Comparison of ENCODE assay signal across 17 cellular contexts in genomic region chr3:49901351-49902339, GRCh38. TPM values are rescaled to one million over a fixed set of nuclear protein-coding genes. Genes with fewer than 3 reads are reported as not detected.
DNase-seq lines count a peak whose midpoint lies in the region; ATAC-seq, FAIRE-seq and TF ChIP-seq lines count a peak whose summit lies in the region.
"Had no signal": no experiment of that assay in that cellular context is flagged by ENCODE, and none has a peak within 500 bp of the region (broad histone marks: within the 10 kb centered on the region; RNA-seq: fewer than 3 reads in every experiment).

No MANE protein-coding gene starts in this region.

- CTCF ChIA-PET in A549 (lab: Yijun Ruan, JAX), result interaction anchor here (0.6 to 2.0 kb wide), 8 partner anchors 20 to 198 kb away, joined by 3 to 20 read pairs (median 5); partner anchors contain the start of gene INKA1

- no peak overlapping the region for H3K9ac ChIP-seq in GM23248
- H3K9ac ChIP-seq in mucosa of stomach (ENCODE audit: low read length), result peak overlapping the region; percentile 85

- H3K4me3 Mint-ChIP-seq in brain, result peak overlapping the region in 1 of 5 experiments; percentile 39

- in situ Hi-C loops in GM23248 (cut with MboI), result no loop called here

- H3K4me2 ChIP-seq in A549 (peak overlapping the region; percentile 84), GM23248 (ENCODE audit: unreplicated experiment) (no peak overlapping the region)

- H3K9me3 Mint-ChIP-seq in brain, result no peaks in the 10 kb centered on the region

- POLR2A ChIA-PET in A549 (lab: Yijun Ruan, JAX), result no interaction called here

- 0 out of 2 replicates have a peak, but pooled peaks cover 5% of the 10 kb centered on the region for H3F3A ChIP-seq in GM23248 (ENCODE audit: insufficient read depth)

- H3K79me2 ChIP-seq in GM23248 (ENCODE audit: insufficient read depth), result no peaks in the 10 kb centered on the region

- H3K9me2 ChIP-seq in GM23248 (ENCODE audit: insufficient read depth), result no peaks in the 10 kb centered on the region

- H3K27ac ChIP-seq in A549, result peak overlapping the region; percentile 87 to 93
- peak overlapping the region; percentile 10; the same call in 1 of the 2 replicates for H3K27ac ChIP-seq in GM23248
- H3K27ac ChIP-seq: SJSA1 had no signal

- H3K27me3 ChIP-seq in GM23248 (replicated peaks; ENCODE audit: insufficient read depth), result no peaks in the 10 kb centered on the region
- no peaks in the 10 kb centered on the region for H3K27me3 ChIP-seq in mucosa of stomach (ENCODE audit: control insufficient read depth, insufficient read depth, low read length)
- H3K27me3 ChIP-seq: SJSA1 had no signal

- H3K4me1 ChIP-seq in A549 (peaks cover 62% of the 10 kb centered on the region), GM23248 (ENCODE audit: insufficient read depth) (peaks cover 20% of the 10 kb centered on the region), mucosa of stomach (ENCODE audit: control insufficient read depth, insufficient read depth, low read length) (peaks cover 58% of the 10 kb centered on the region)
- H3K4me1 ChIP-seq: HAP-1, SJSA1 had no signal

- DNase-seq in A549 (ENCODE audit: low read depth in 1 of 2, low spot score in 1 of 2), result no peak
- DNase-seq in GM23248, result peak; percentile 21
- no peak for DNase-seq in central memory CD4-positive, alpha-beta T cell
- no peak for DNase-seq in SIG-M5 (lab: John Stamatoyannopoulos, UW)
- DNase-seq in NCI-H82 (lab: John Stamatoyannopoulos, UW), result no peak
- DNase-seq: activated CD4-positive, CD25-positive, alpha-beta regulatory T cell treated with anti-CD3 and anti-CD28 coated beads, Interleukin-2, amount 50 U/mL, for 72 hours; activated effector memory CD4-positive, alpha-beta T cell treated with anti-CD3 and anti-CD28 coated beads, Interleukin-2, amount 50 U/mL, for 16 hours; GDM1; hippocampal formation; NCI-H2171 had no signal

- H3K9me3 ChIP-seq in A549, result no peaks in the 10 kb centered on the region
- H3K9me3 ChIP-seq in GM23248 (ENCODE audit: low read depth), result no peaks in the 10 kb centered on the region
- H3K9me3 ChIP-seq in mucosa of stomach (ENCODE audit: control insufficient read depth, low read length), result no peaks in the 10 kb centered on the region
- H3K9me3 ChIP-seq: HAP-1, SJSA1 had no signal

- H4K20me1 ChIP-seq in GM23248 (ENCODE audit: insufficient read depth), result no peaks in the 10 kb centered on the region

- ATAC-seq in A549 (no peak), GM19324 (IDR thresholded peaks at IDR 0.05; ENCODE audit: low FRiP score, unreplicated experiment) (no peak)

- peak overlapping the region in 3 of 5 experiments; percentile 56 to 94 (median 61) for H3K27ac Mint-ChIP-seq in brain

- H3K27me3 Mint-ChIP-seq in brain, result no peaks in the 10 kb centered on the region

- H3K36me3 Mint-ChIP-seq in brain, result no peaks in the 10 kb centered on the region

- 30% methylated on average over 4 of the region's 11 CpGs for WGBS in A549 (ENCODE audit: missing lambda C conversion rate)
- 48 to 55% methylated on average over 7 to 11 of the region's 11 CpGs for WGBS in GM23248 (ENCODE audit: low coverage in 1 of 2, low lambda C conversion rate in 2 of 2, missing lambda C conversion rate in 2 of 2), 2 experiments

- H3K4me1 Mint-ChIP-seq in brain, result peaks cover 11% of the 10 kb centered on the region

- TF ChIP-seq CTCF in A549 (IDR thresholded peaks at IDR 0.05) (no peak), brain (conservative IDR thresholded peaks at IDR 0.05) (no peak)

- no peak overlapping the region for H2AFZ ChIP-seq in GM23248

- TF ChIP-seq EP300 in A549 (IDR thresholded peaks at IDR 0.05), result no peak

- H3K4me3 ChIP-seq in A549 (0 out of 3 replicates have a peak overlapping the region, but pooled peaks have one; percentile 10), GM23248 (no peak overlapping the region), mucosa of stomach (ENCODE audit: low read length) (peak overlapping the region; percentile 51)
- H3K4me3 ChIP-seq: HAP-1, SJSA1 had no signal

- no peak for TF ChIP-seq POLR2A in A549 (IDR thresholded peaks at IDR 0.05; ENCODE audit: low read length)

- no peak for FAIRE-seq in A549 (lab: Jason Lieb, UNC)

- no peaks in the 10 kb centered on the region for H3K36me3 ChIP-seq in GM23248 (ENCODE audit: low read depth)
- H3K36me3 ChIP-seq in mucosa of stomach (ENCODE audit: control insufficient read depth, insufficient read depth, low read length), result peaks cover 13% of the 10 kb centered on the region
- H3K36me3 ChIP-seq: HAP-1, SJSA1 had no signal

- TF ChIP-seq RAD21 in A549 (conservative IDR thresholded peaks at IDR 0.05 in 1 of 2, IDR thresholded peaks at IDR 0.05 in 1 of 2), result no peak

TF ChIP-seq in A549, 52 proteins besides CTCF, POLR2A, EP300 and RAD21:
- no peak for TF ChIP-seq JUNB (IDR thresholded peaks at IDR 0.05)
- TF ChIP-seq EHF (CRISPR knock-in tag; IDR thresholded peaks at IDR 0.05), result no peak
- TF ChIP-seq ESRRA (IDR thresholded peaks at IDR 0.05; ENCODE audit: borderline replicate concordance, low read length), result no peak
- no peak for TF ChIP-seq FOXS1 (CRISPR knock-in tag; IDR thresholded peaks at IDR 0.05)
- TF ChIP-seq TP53 (CRISPR knock-in tag; IDR thresholded peaks at IDR 0.05), result no peak
- no peak for TF ChIP-seq HOXB5 (CRISPR knock-in tag; IDR thresholded peaks at IDR 0.05)
- TF ChIP-seq HOXB13 (CRISPR knock-in tag; IDR thresholded peaks at IDR 0.05; ENCODE audit: low read depth), result no peak
- TF ChIP-seq PHF8 (IDR thresholded peaks at IDR 0.05; ENCODE audit: borderline replicate concordance, low read depth), result no peak
- TF ChIP-seq FOSB (CRISPR knock-in tag; IDR thresholded peaks at IDR 0.05), result no peak
- TF ChIP-seq BCL3 (IDR thresholded peaks at IDR 0.05), result no peak
- no peak for TF ChIP-seq POLR2AphosphoS2 (conservative IDR thresholded peaks at IDR 0.05; ENCODE audit: low read length)
TF ChIP-seq in A549: peak in this region for 0.

RNA-seq across cellular contexts. Expression of gene MST1R, which starts 2.0 kb away (rescaled TPM):
- polyA plus RNA-seq in A549 (2011; rRNA removed) (7.5 and 9.6 TPM in 2 replicates), A549 (2017; fragmentation: RNase III; extraction: RNeasy Plus Mini Kit Qiagen cat#74134 plus additional on column Dnase treatment) (5.9 to 6.1 TPM (median 6.0 TPM) in 3 replicates), GM23248 (2016; fragmentation: Nextera tagmentation; extraction: Ambion mirVana) (0.35 TPM in 1 of 2 replicates, not detected in the other), brain (ENCODE audit: insufficient read depth, low read depth, low replicate concordance) (1.6 TPM)
- polyA plus RNA-seq in A549 (2012; cell fraction: cytosol; rRNA removed), result 10.2 and 12.7 TPM in 2 replicates
- 60.5 and 73.7 TPM in 2 replicates for polyA plus RNA-seq in A549 (2012; cell fraction: nucleus; rRNA removed)
- polyA minus RNA-seq in A549 (2011; rRNA and poly(A)+ RNA removed), result 23.9 and 26.0 TPM in 2 replicates
- 0.32 TPM in 1 of 2 replicates, not detected in the other for total RNA-seq in GM23248 (2014; rRNA removed; shearing (Covaris generic))
- total RNA-seq: LHCN-M2, SJSA1 had no signal

RNA-seq across cellular contexts. Expression of gene MON1A, which starts 28.0 kb away (rescaled TPM):
- 4.2 and 5.1 TPM in 2 replicates for polyA plus RNA-seq in A549 (2011; rRNA removed)
- polyA plus RNA-seq in A549 (2012; cell fraction: cytosol; rRNA removed), result 10.3 and 13.3 TPM in 2 replicates
- 10.2 and 14.8 TPM in 2 replicates for polyA plus RNA-seq in A549 (2012; cell fraction: nucleus; rRNA removed)
- polyA plus RNA-seq in A549 (2017; fragmentation: RNase III; extraction: RNeasy Plus Mini Kit Qiagen cat#74134 plus additional on column Dnase treatment), result 4.7 to 5.1 TPM (median 4.7 TPM) in 3 replicates
- 4.4 and 4.5 TPM in 2 replicates for polyA minus RNA-seq in A549 (2011; rRNA and poly(A)+ RNA removed)
- 15.0 and 16.7 TPM in 2 replicates for total RNA-seq in GM23248 (2014; rRNA removed; shearing (Covaris generic))
- 12.6 and 13.6 TPM in 2 replicates for polyA plus RNA-seq in GM23248 (2016; fragmentation: Nextera tagmentation; extraction: Ambion mirVana)
- 16.9 TPM for polyA plus RNA-seq in brain (ENCODE audit: insufficient read depth, low read depth, low replicate concordance)

RNA-seq across cellular contexts. Expression of gene CAMKV, which starts 31.9 kb away (rescaled TPM):
- polyA plus RNA-seq in A549 (2011; rRNA removed) (0.20 and 0.31 TPM in 2 replicates), A549 (2017; fragmentation: RNase III; extraction: RNeasy Plus Mini Kit Qiagen cat#74134 plus additional on column Dnase treatment) (0.31 to 0.51 TPM (median 0.46 TPM) in 3 replicates), GM23248 (2016; fragmentation: Nextera tagmentation; extraction: Ambion mirVana) (0.09 and 0.19 TPM in 2 replicates), brain (ENCODE audit: insufficient read depth, low read depth, low replicate concordance) (28.5 TPM)
- polyA plus RNA-seq in A549 (2012; cell fraction: cytosol; rRNA removed), result 0.41 TPM in 2 replicates
- 1.6 and 2.1 TPM in 2 replicates for polyA plus RNA-seq in A549 (2012; cell fraction: nucleus; rRNA removed)
- polyA minus RNA-seq in A549 (2011; rRNA and poly(A)+ RNA removed), result 0.17 and 0.44 TPM in 2 replicates
- not detected in 2 replicates for total RNA-seq in GM23248 (2014; rRNA removed; shearing (Covaris generic))
- total RNA-seq: myocyte, SJSA1 had no signal

RNA-seq across cellular contexts. Expression of gene RBM6, which starts 38.3 kb away (rescaled TPM):
- polyA plus RNA-seq in A549 (2011; rRNA removed), result 42.2 and 44.2 TPM in 2 replicates
- 14.6 and 16.1 TPM in 2 replicates for polyA plus RNA-seq in A549 (2012; cell fraction: cytosol; rRNA removed)
- polyA plus RNA-seq in A549 (2012; cell fraction: nucleus; rRNA removed), result 15.5 and 26.0 TPM in 2 replicates
- 36.3 to 41.4 TPM (median 40.4 TPM) in 3 replicates for polyA plus RNA-seq in A549 (2017; fragmentation: RNase III; extraction: RNeasy Plus Mini Kit Qiagen cat#74134 plus additional on column Dnase treatment)
- polyA minus RNA-seq in A549 (2011; rRNA and poly(A)+ RNA removed), result 15.7 and 17.7 TPM in 2 replicates
- 29.8 and 31.8 TPM in 2 replicates for total RNA-seq in GM23248 (2014; rRNA removed; shearing (Covaris generic))
- 42.9 and 53.7 TPM in 2 replicates for polyA plus RNA-seq in GM23248 (2016; fragmentation: Nextera tagmentation; extraction: Ambion mirVana)
- 13.8 TPM for polyA plus RNA-seq in brain (ENCODE audit: insufficient read depth, low read depth, low replicate concordance)

RNA-seq across cellular contexts. Expression of gene TRAIP, which starts 45.3 kb away (rescaled TPM):
- polyA plus RNA-seq in A549 (2011; rRNA removed), result 10.2 and 10.7 TPM in 2 replicates
- 21.9 and 22.1 TPM in 2 replicates for polyA plus RNA-seq in A549 (2012; cell fraction: cytosol; rRNA removed)
- 73.2 and 74.9 TPM in 2 replicates for polyA plus RNA-seq in A549 (2012; cell fraction: nucleus; rRNA removed)
- polyA plus RNA-seq in A549 (2017; fragmentation: RNase III; extraction: RNeasy Plus Mini Kit Qiagen cat#74134 plus additional on column Dnase treatment), result 10.7 to 11.9 TPM (median 11.5 TPM) in 3 replicates
- 14.8 and 18.7 TPM in 2 replicates for polyA minus RNA-seq in A549 (2011; rRNA and poly(A)+ RNA removed)
- 4.5 and 6.6 TPM in 2 replicates for total RNA-seq in GM23248 (2014; rRNA removed; shearing (Covaris generic))
- 4.1 and 5.2 TPM in 2 replicates for polyA plus RNA-seq in GM23248 (2016; fragmentation: Nextera tagmentation; extraction: Ambion mirVana)
- polyA plus RNA-seq in brain (ENCODE audit: insufficient read depth, low read depth, low replicate concordance), result 6.8 TPM
